ENCODE assay signal across 22 cellular contexts in genomic region chr12:132545955-132546354, GRCh38.
"Had no signal": no experiment of that assay in that cellular context is flagged by ENCODE, and none has a peak within 500 bp of the region (broad histone marks: within the 10 kb centered on the region; RNA-seq: fewer than 3 reads in every experiment).

No MANE protein-coding gene starts in this region.

- H3K4me3 Mint-ChIP-seq: activated CD4-positive, alpha-beta memory T cell treated with anti-CD3 and anti-CD28 coated beads, Interleukin-2, amount 10 ng/mL, durations not matched to agents 7 days and 5 days; activated CD4-positive, alpha-beta T cell treated with anti-CD3 and anti-CD28 coated beads, Interleukin-2, amount 10 ng/mL, durations not matched to agents 24 days and 14 days; activated naive CD4-positive, alpha-beta T cell treated with anti-CD3 and anti-CD28 coated beads for 36 hours; activated naive CD8-positive, alpha-beta T cell treated with anti-CD3 and anti-CD28 coated beads, Interleukin-2, amount 10 ng/mL, durations not matched to agents 7 days and 5 days; activated T-cell treated with anti-CD3 and anti-CD28 coated beads, Interleukin-2, amount 50 U/mL, for 72 hours; dendritic cell treated with granulocyte-macrophage colony-stimulating factor and Interleukin-4, amounts not matched to agents 40 ng/mL and 50 ng/mL, for 4 days; memory B cell; nephron; stimulated activated naive CD8-positive, alpha-beta T cell treated with anti-CD3 and anti-CD28 coated beads, Interleukin-15, Interleukin-2, amounts not matched to agents 100 ng/mL and 50 ng/mL, for 24 hours had no signal

- H3K27ac ChIP-seq: cardiac muscle cell, thyroid gland had no signal

- H3K4me1 ChIP-seq: thyroid gland had no signal

- H3K27ac Mint-ChIP-seq: activated CD4-positive, alpha-beta memory T cell treated with anti-CD3 and anti-CD28 coated beads, Interleukin-2, amount 10 ng/mL, durations not matched to agents 7 days and 5 days; activated CD4-positive, alpha-beta T cell treated with anti-CD3 and anti-CD28 coated beads, Interleukin-2, amount 10 ng/mL, durations not matched to agents 24 days and 14 days; activated naive CD4-positive, alpha-beta T cell treated with anti-CD3 and anti-CD28 coated beads for 36 hours; activated naive CD8-positive, alpha-beta T cell treated with anti-CD3 and anti-CD28 coated beads, Interleukin-2, amount 10 ng/mL, durations not matched to agents 7 days and 5 days; activated T-cell treated with anti-CD3 and anti-CD28 coated beads, Interleukin-2, amount 50 U/mL, for 72 hours; dendritic cell treated with granulocyte-macrophage colony-stimulating factor and Interleukin-4, amounts not matched to agents 40 ng/mL and 50 ng/mL, for 4 days; memory B cell; stimulated activated naive CD8-positive, alpha-beta T cell treated with anti-CD3 and anti-CD28 coated beads, Interleukin-15, Interleukin-2, amounts not matched to agents 100 ng/mL and 50 ng/mL, for 24 hours had no signal

- H3K4me1 Mint-ChIP-seq: activated CD4-positive, alpha-beta T cell treated with anti-CD3 and anti-CD28 coated beads, Interleukin-2, amount 10 ng/mL, durations not matched to agents 24 days and 14 days had no signal

- DNase-seq: activated CD4-positive, alpha-beta memory T cell treated with anti-CD3 and anti-CD28 coated beads, Interleukin-2, amount 10 ng/mL, durations not matched to agents 7 days and 5 days; activated CD4-positive, alpha-beta T cell treated with anti-CD3 and anti-CD28 coated beads, Interleukin-2, amount 10 ng/mL, durations not matched to agents 24 days and 14 days; activated effector memory CD4-positive, alpha-beta T cell treated with Interleukin-2 at 50 U/mL for 16 hours; activated naive CD4-positive, alpha-beta T cell treated with anti-CD3 and anti-CD28 coated beads for 36 hours; activated naive CD8-positive, alpha-beta T cell treated with anti-CD3 and anti-CD28 coated beads, Interleukin-2, amount 10 ng/mL, durations not matched to agents 7 days and 5 days; activated T-cell treated with anti-CD3 and anti-CD28 coated beads, Interleukin-2, amount 50 U/mL, for 72 hours; amniotic stem cell; effector CD4-positive, alpha-beta T cell; erythroblast; hypothalamus; left ventricle myocardium superior; occipital lobe; stimulated activated CD4-positive, alpha-beta T cell treated with anti-CD3 and anti-CD28 coated beads, Interleukin-12 subunit alpha, Interleukin-12 subunit beta, amount 100 ng/mL, for 4 hours; stimulated activated CD4-positive, alpha-beta T cell treated with anti-CD3 and anti-CD28 coated beads, Interleukin-4, amount 100 ng/mL, for 4 hours; substantia nigra; thyroid gland had no signal

- H3K9me3 ChIP-seq: thyroid gland had no signal

- H3K4me3 ChIP-seq: cardiac muscle cell, thyroid gland had no signal

- H3K27me3 ChIP-seq: cardiac muscle cell, thyroid gland had no signal

- H3K9me3 Mint-ChIP-seq: activated CD4-positive, alpha-beta memory T cell treated with anti-CD3 and anti-CD28 coated beads, Interleukin-2, amount 10 ng/mL, durations not matched to agents 7 days and 5 days; activated CD4-positive, alpha-beta T cell treated with anti-CD3 and anti-CD28 coated beads, Interleukin-2, amount 10 ng/mL, durations not matched to agents 24 days and 14 days; activated naive CD4-positive, alpha-beta T cell treated with anti-CD3 and anti-CD28 coated beads for 36 hours; activated naive CD8-positive, alpha-beta T cell treated with anti-CD3 and anti-CD28 coated beads, Interleukin-2, amount 10 ng/mL, durations not matched to agents 7 days and 5 days; activated T-cell treated with anti-CD3 and anti-CD28 coated beads, Interleukin-2, amount 50 U/mL, for 72 hours; dendritic cell treated with granulocyte-macrophage colony-stimulating factor and Interleukin-4, amounts not matched to agents 40 ng/mL and 50 ng/mL, for 4 days; memory B cell; nephron; stimulated activated naive CD8-positive, alpha-beta T cell treated with anti-CD3 and anti-CD28 coated beads, Interleukin-15, Interleukin-2, amounts not matched to agents 100 ng/mL and 50 ng/mL, for 24 hours had no signal

- H3K36me3 ChIP-seq: cardiac muscle cell had no signal

- ATAC-seq: activated CD4-positive, CD25-positive, alpha-beta regulatory T cell treated with anti-CD3 and anti-CD28 coated beads, Interleukin-2, amount 50 U/mL, for 24 hours; activated T-cell treated with anti-CD3 and anti-CD28 coated beads, Interleukin-2, amount 50 U/mL, for 72 hours; left ventricle myocardium superior had no signal

- H3K27me3 Mint-ChIP-seq: activated CD4-positive, alpha-beta memory T cell treated with anti-CD3 and anti-CD28 coated beads, Interleukin-2, amount 10 ng/mL, durations not matched to agents 7 days and 5 days; activated CD4-positive, alpha-beta T cell treated with anti-CD3 and anti-CD28 coated beads, Interleukin-2, amount 10 ng/mL, durations not matched to agents 24 days and 14 days; activated naive CD8-positive, alpha-beta T cell treated with anti-CD3 and anti-CD28 coated beads, Interleukin-2, amount 10 ng/mL, durations not matched to agents 7 days and 5 days; dendritic cell treated with granulocyte-macrophage colony-stimulating factor and Interleukin-4, amounts not matched to agents 40 ng/mL and 50 ng/mL, for 4 days; memory B cell; stimulated activated naive CD8-positive, alpha-beta T cell treated with anti-CD3 and anti-CD28 coated beads, Interleukin-15, Interleukin-2, amounts not matched to agents 100 ng/mL and 50 ng/mL, for 24 hours had no signal
